23 cellular contexts compared by ENCODE assay signal in genomic region chr6:140044626-140045025, GRCh38.
A peak's percentile ranks its signal among the peaks of the same experiment; 100 is the strongest.
DNase-seq lines count a peak whose midpoint lies in the region; ATAC-seq and TF ChIP-seq lines count a peak whose summit lies in the region.
"Had no signal": no experiment of that assay in that cellular context is flagged by ENCODE, and none has a peak within 500 bp of the region (broad histone marks: within the 10 kb centered on the region; RNA-seq: fewer than 3 reads in every experiment).

No MANE protein-coding gene starts in this region.

- no peak overlapping the region for H2AK5ac ChIP-seq in mesenchymal stem cell (ENCODE audit: low read length, severe bottlenecking)

- WGBS in mesenchymal stem cell: 97% methylated on average over 1 of the region's 1 CpG
- WGBS in smooth muscle cell (ENCODE audit: low lambda C conversion rate): no CpG with 5 or more reads among the region's 1 CpG
- WGBS in testis, 2 donors: 88 to 100% methylated on average over 1 of the region's 1 CpG

- TF ChIP-seq CTCF in left ventricle myocardium inferior (IDR thresholded peaks at IDR 0.05; ENCODE audit: borderline replicate concordance) (no peak), smooth muscle cell (IDR thresholded peaks at IDR 0.05; ENCODE audit: borderline replicate concordance, insufficient read depth, poor library complexity, severe bottlenecking) (no peak), testis (IDR thresholded peaks at IDR 0.05) (no peak)

- no peak overlapping the region for H3K18ac ChIP-seq in mesenchymal stem cell (ENCODE audit: low read depth in 1 of 2, low read length in 2 of 2)

- H3K4me2 ChIP-seq in mesenchymal stem cell (ENCODE audit: low read length, poor library complexity, severe bottlenecking) (no peak overlapping the region), smooth muscle cell (no peak overlapping the region)

- H4K8ac ChIP-seq in mesenchymal stem cell (ENCODE audit: low read length): no peak overlapping the region

- H3F3A ChIP-seq in smooth muscle cell (ENCODE audit: low read depth): peaks cover 9% of the 10 kb centered on the region

- H3K36me3 ChIP-seq in left ventricle myocardium inferior: no peaks in the 10 kb centered on the region
- H3K36me3 ChIP-seq in SJCRH30: no peaks in the 10 kb centered on the region; the same call in 1 of the 2 replicates
- H3K36me3 ChIP-seq in mesenchymal stem cell (ENCODE audit: control insufficient read depth in 1 of 2, insufficient read depth in 2 of 2, low read depth in 1 of 2, low read length in 2 of 2): no peaks in the 10 kb centered on the region
- no peaks in the 10 kb centered on the region for H3K36me3 ChIP-seq in smooth muscle cell (ENCODE audit: low read depth)
- no peaks in the 10 kb centered on the region for H3K36me3 ChIP-seq in testis (ENCODE audit: low read depth, missing control alignments)
- H3K36me3 ChIP-seq: SJSA1 had no signal

- no peak for ATAC-seq in Right ventricle myocardium superior (ENCODE audit: poor library complexity)
- ATAC-seq in HG02870 (IDR thresholded peaks at IDR 0.05; ENCODE audit: unreplicated experiment): no peak

- no peak for TF ChIP-seq POLR2A in testis (IDR thresholded peaks at IDR 0.05)

- H3K9ac ChIP-seq in mesenchymal stem cell (ENCODE audit: low read length) (no peak overlapping the region), smooth muscle cell (ENCODE audit: low read depth) (no peak overlapping the region)

- H3K14ac ChIP-seq in mesenchymal stem cell (ENCODE audit: low read length in 2 of 2): no peak overlapping the region

- no peak for DNase-seq in left ventricle myocardium inferior
- no peak for DNase-seq in Right ventricle myocardium superior
- no peak for DNase-seq in SJCRH30
- DNase-seq in mesenchymal stem cell: no peak
- no peak for DNase-seq in smooth muscle cell (lab: John Stamatoyannopoulos, UW; ENCODE audit: unreplicated experiment)
- no peak for DNase-seq in testis
- no peak for DNase-seq in superior temporal gyrus (ENCODE audit: extremely low spot score)
- DNase-seq: 8988T; Calu3; CD4-positive, alpha-beta memory T cell; GOT3; MM.1S; NCI-H1092; NCI-H1436 treated with DMSO at 0.1 percent for 48 hours; NCI-H2029; NCI-H2171; NCI-H446; NCI-H526 treated with DMSO at 0.1 percent for 48 hours; NK-92 treated with Interleukin-12 subunit alpha and Interleukin-12 subunit beta, amount 100 ng/mL, for 24 hours had no signal

- H3K9me3 ChIP-seq in left ventricle myocardium inferior (replicated peaks): peaks cover 10% of the 10 kb centered on the region
- H3K9me3 ChIP-seq in SJCRH30 (replicated peaks): no peaks in the 10 kb centered on the region
- H3K9me3 ChIP-seq in mesenchymal stem cell (ENCODE audit: control insufficient read depth, low read length): no peaks in the 10 kb centered on the region
- H3K9me3 ChIP-seq in smooth muscle cell (replicated peaks; ENCODE audit: low read depth): no peaks in the 10 kb centered on the region
- no peaks in the 10 kb centered on the region for H3K9me3 ChIP-seq in testis
- H3K9me3 ChIP-seq: SJSA1 had no signal

- H2AFZ ChIP-seq in mesenchymal stem cell (ENCODE audit: low read depth, low read length): no peak overlapping the region
- no peak overlapping the region for H2AFZ ChIP-seq in smooth muscle cell (ENCODE audit: low read depth)

- no peaks in the 10 kb centered on the region for H3K79me2 ChIP-seq in smooth muscle cell (ENCODE audit: low read depth)

- no peak overlapping the region for H3K4ac ChIP-seq in mesenchymal stem cell (ENCODE audit: low read depth in 1 of 2, low read length in 2 of 2)

- H3K23ac ChIP-seq in mesenchymal stem cell (ENCODE audit: low read length in 2 of 2): no peak overlapping the region

- no peak overlapping the region for H4K91ac ChIP-seq in mesenchymal stem cell (ENCODE audit: low read length)

- no peaks in the 10 kb centered on the region for H3K27me3 ChIP-seq in left ventricle myocardium inferior (ENCODE audit: low read depth)
- H3K27me3 ChIP-seq in SJCRH30: no peaks in the 10 kb centered on the region
- H3K27me3 ChIP-seq in mesenchymal stem cell (ENCODE audit: control insufficient read depth in 1 of 2, insufficient read depth in 1 of 2, low read length in 2 of 2): no peaks in the 10 kb centered on the region
- H3K27me3 ChIP-seq in smooth muscle cell (ENCODE audit: low read depth): no peaks in the 10 kb centered on the region
- H3K27me3 ChIP-seq in testis: no peaks in the 10 kb centered on the region
- H3K27me3 ChIP-seq: SJSA1 had no signal

- no peak overlapping the region for H2BK12ac ChIP-seq in mesenchymal stem cell (ENCODE audit: low read length in 2 of 2)

- no peaks in the 10 kb centered on the region for H3K79me1 ChIP-seq in mesenchymal stem cell (replicated peaks; ENCODE audit: low read length, poor library complexity, severe bottlenecking)

- H3K4me1 ChIP-seq in left ventricle myocardium inferior: peaks cover 21% of the 10 kb centered on the region
- H3K4me1 ChIP-seq in SJCRH30: peaks cover 14% of the 10 kb centered on the region
- peaks cover 3% of the 10 kb centered on the region for H3K4me1 ChIP-seq in mesenchymal stem cell (ENCODE audit: control insufficient read depth, insufficient read depth, low read depth, low read length)
- H3K4me1 ChIP-seq in smooth muscle cell (ENCODE audit: low read depth): peaks cover 4% of the 10 kb centered on the region
- H3K4me1 ChIP-seq in testis: no peaks in the 10 kb centered on the region

- peak overlapping the region; percentile 39 for H2BK120ac ChIP-seq in mesenchymal stem cell (ENCODE audit: low read depth, low read length)

- no peak overlapping the region for H2BK15ac ChIP-seq in mesenchymal stem cell (ENCODE audit: low read depth, poor library complexity, severe bottlenecking)

- H3K27ac ChIP-seq in left ventricle myocardium inferior (replicated peaks) (peak overlapping the region; percentile 50), SJCRH30 (peak overlapping the region; percentile 36; the same call in 1 of the 2 replicates), mesenchymal stem cell (ENCODE audit: low read length, poor library complexity, severe bottlenecking) (no peak overlapping the region), smooth muscle cell (ENCODE audit: low read depth) (peak overlapping the region; percentile 69), testis (no peak overlapping the region)
- H3K27ac ChIP-seq: HL-60, RWPE1, SJSA1 had no signal

- H4K20me1 ChIP-seq in smooth muscle cell (ENCODE audit: low read depth): no peaks in the 10 kb centered on the region

- no peak overlapping the region for H3K4me3 ChIP-seq in left ventricle myocardium inferior
- H3K4me3 ChIP-seq in SJCRH30: no peak overlapping the region
- H3K4me3 ChIP-seq in mesenchymal stem cell (ENCODE audit: insufficient read depth in 1 of 2, low read depth in 1 of 2, low read length in 2 of 2): no peak overlapping the region
- H3K4me3 ChIP-seq in smooth muscle cell: no peak overlapping the region
- H3K4me3 ChIP-seq in testis: no peak overlapping the region
- H3K4me3 ChIP-seq: SJSA1 had no signal

- intact Hi-C loops in left ventricle myocardium inferior (cut with micrococcal nuclease) (no loop called here), Right ventricle myocardium superior (cut with DNase I) (no loop called here), testis (cut with DNase I; ENCODE audit: low total_unique reads) (no loop called here)

- H2BK5ac ChIP-seq in mesenchymal stem cell (ENCODE audit: low read depth, low read length, poor library complexity, severe bottlenecking): no peak overlapping the region

Comparison
In these comparisons a context has a peak if more than half of its experiments do, and no peak if none do; other contexts are left out.
1. H3K27ac ChIP-seq: peak in left ventricle myocardium inferior (single experiment), SJCRH30 (single experiment) and smooth muscle cell (single experiment); none in mesenchymal stem cell (single experiment) and testis (0 of 2).